ENCODE assay signal across 1 cellular context in the genomic region with DNA sequence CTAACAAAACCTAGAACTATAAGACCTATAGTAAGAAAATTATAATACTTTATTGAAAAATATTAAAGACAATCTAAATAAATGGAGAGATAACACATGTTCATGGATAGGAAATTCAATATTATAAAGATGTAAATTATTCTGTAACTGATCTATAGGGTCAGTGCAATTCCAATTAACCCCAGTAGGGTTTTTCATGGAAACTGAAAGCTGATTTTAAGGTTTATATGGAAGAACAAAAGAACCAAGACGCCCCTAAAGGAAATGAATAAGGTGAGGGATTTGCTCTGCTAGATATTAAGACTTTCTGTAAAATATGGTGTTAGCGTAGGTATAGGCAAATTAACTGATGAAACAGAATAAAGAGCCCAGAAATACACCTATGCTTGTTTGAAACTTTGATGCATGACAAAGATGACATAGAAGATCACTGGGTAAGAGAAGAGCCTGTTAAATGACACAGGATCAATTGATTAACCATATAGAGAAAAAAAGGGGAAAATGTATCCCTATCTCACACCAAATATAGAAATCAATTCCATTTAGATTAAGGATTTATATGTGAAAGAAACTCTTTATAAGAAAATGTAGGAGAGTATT.
TF ChIP-seq lines count a peak whose summit lies in the region.

No MANE protein-coding gene starts in this region.

TF ChIP-seq in GM12878, 131 proteins besides CTCF, POLR2A, EP300 and RAD21:
- TF ChIP-seq ZNF24 (IDR thresholded peaks at IDR 0.05) = no peak
- peak; percentile 33 for TF ChIP-seq CUX1 (IDR thresholded peaks at IDR 0.05; ENCODE audit: insufficient replicate concordance, low read depth, low read length)
TF ChIP-seq in GM12878: peak in this region for 1.
